ENCODE assay signal across 1 cellular context in the genomic region with DNA sequence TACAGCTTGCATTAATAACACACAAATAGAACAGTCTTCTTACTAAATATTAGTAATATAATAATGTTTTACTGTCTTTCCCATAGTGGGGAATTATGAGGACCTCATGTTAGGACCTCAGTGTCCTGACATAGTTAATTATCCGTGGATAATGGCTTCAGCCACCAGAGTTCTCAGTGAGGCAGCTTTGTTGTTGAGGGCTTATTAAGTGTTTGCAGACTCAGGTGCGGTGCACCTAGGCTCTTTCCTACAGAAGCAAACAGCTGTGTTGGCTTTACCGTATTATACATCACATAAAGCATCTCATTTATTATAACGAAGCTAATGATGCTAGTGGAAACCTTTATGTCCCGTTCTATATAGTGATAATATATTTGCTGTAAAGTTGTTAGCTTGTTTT.
TF ChIP-seq lines count a peak whose summit lies in the region.

No MANE protein-coding gene starts in this region.

TF ChIP-seq in H1, 55 proteins besides CTCF, POLR2A, EP300 and RAD21 (continued from another document):
- TF ChIP-seq, protein P1, sequence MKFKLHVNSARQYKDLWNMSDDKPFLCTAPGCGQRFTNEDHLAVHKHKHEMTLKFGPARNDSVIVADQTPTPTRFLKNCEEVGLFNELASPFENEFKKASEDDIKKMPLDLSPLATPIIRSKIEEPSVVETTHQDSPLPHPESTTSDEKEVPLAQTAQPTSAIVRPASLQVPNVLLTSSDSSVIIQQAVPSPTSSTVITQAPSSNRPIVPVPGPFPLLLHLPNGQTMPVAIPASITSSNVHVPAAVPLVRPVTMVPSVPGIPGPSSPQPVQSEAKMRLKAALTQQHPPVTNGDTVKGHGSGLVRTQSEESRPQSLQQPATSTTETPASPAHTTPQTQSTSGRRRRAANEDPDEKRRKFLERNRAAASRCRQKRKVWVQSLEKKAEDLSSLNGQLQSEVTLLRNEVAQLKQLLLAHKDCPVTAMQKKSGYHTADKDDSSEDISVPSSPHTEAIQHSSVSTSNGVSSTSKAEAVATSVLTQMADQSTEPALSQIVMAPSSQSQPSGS (IDR thresholded peaks at IDR 0.05; ENCODE audit: low read length) = no peak
- no peak for TF ChIP-seq SIN3A (conservative IDR thresholded peaks at IDR 0.05 in 1 of 2, IDR thresholded peaks at IDR 0.05 in 1 of 2; ENCODE audit: low read depth in 1 of 2, low read length in 2 of 2)
- TF ChIP-seq HDAC2 (IDR thresholded peaks at IDR 0.05; ENCODE audit: borderline replicate concordance in 1 of 2, low read depth in 2 of 2, low read length in 2 of 2) = no peak
- no peak for TF ChIP-seq SAP30 (IDR thresholded peaks at IDR 0.05; ENCODE audit: insufficient read depth, insufficient replicate concordance, low read length)
- no peak for TF ChIP-seq SP1 (IDR thresholded peaks at IDR 0.05; ENCODE audit: low read depth, low read length)
